In genomic region chr21:42081138-42081537, GRCh38 we compare ENCODE assay signal across 18 cellular contexts. TPM values are rescaled to one million over a fixed set of nuclear protein-coding genes. Genes with fewer than 3 reads are reported as not detected.
DNase-seq lines count a peak whose midpoint lies in the region; ATAC-seq and TF ChIP-seq lines count a peak whose summit lies in the region.
"Had no signal": no experiment of that assay in that cellular context is flagged by ENCODE, and none has a peak within 500 bp of the region (broad histone marks: within the 10 kb centered on the region; RNA-seq: fewer than 3 reads in every experiment).

No MANE protein-coding gene starts in this region.

- BruUV-seq in MCF 10A (replicated peaks; lab: Mats Ljungman, UMichigan): no TSS peak

- no peak overlapping the region for H3K4me3 Mint-ChIP-seq in MCF 10A (ENCODE audit: unreplicated experiment)
- H3K4me3 Mint-ChIP-seq: activated CD4-positive, alpha-beta T cell treated with anti-CD3 and anti-CD28 coated beads for 36 hours; CD4-positive, alpha-beta memory T cell; central memory CD8-positive, alpha-beta T cell; T-helper 2 cell treated with Interferon-gamma antibody and Interleukin-4, amounts not matched to agents 5 μg/mL and 100 μg/mL, for 36 hours had no signal

- H3K4me1 ChIP-seq in breast epithelium (peaks cover 0 to 3% of the 10 kb centered on the region in 2 donors), lower lobe of right lung (peaks cover 4% of the 10 kb centered on the region)

- 50 to 75% methylated on average over 8 of the region's 8 CpGs for WGBS in lower leg skin, 2 donors

- H3K4me3 ChIP-seq in breast epithelium (no peak overlapping the region), astrocyte of the cerebellum (ENCODE audit: low read depth, low read length) (no peak overlapping the region), lower lobe of right lung (no peak overlapping the region), lower leg skin (ENCODE audit: low read depth, poor library complexity, severe bottlenecking) (no peak overlapping the region)
- H3K4me3 ChIP-seq: GM12878 had no signal

- ATAC-seq in lower lobe of right lung (peak; percentile 43 to 53), HG02981 (IDR thresholded peaks at IDR 0.05; ENCODE audit: unreplicated experiment) (no peak), GM19397 (IDR thresholded peaks at IDR 0.05; ENCODE audit: unreplicated experiment) (no peak), HG03520 (IDR thresholded peaks at IDR 0.05; ENCODE audit: unreplicated experiment) (no peak)
- ATAC-seq: GM12878 had no signal

- intact Hi-C loops in breast epithelium (cut with DNase I; ENCODE audit: low total_unique reads): no loop called here
- intact Hi-C loops in MCF 10A (cut with micrococcal nuclease): no loop called here
- intact Hi-C loops in lower lobe of right lung (cut with DNase I): no loop called here
- intact Hi-C loops in lower leg skin (cut with DNase I; ENCODE audit: low total_unique reads): no loop called here

- H3K27ac Mint-ChIP-seq in MCF 10A (ENCODE audit: low read depth, unreplicated experiment): no peak overlapping the region
- H3K27ac Mint-ChIP-seq: activated CD4-positive, alpha-beta T cell treated with anti-CD3 and anti-CD28 coated beads for 36 hours; T-helper 2 cell treated with Interferon-gamma antibody and Interleukin-4, amounts not matched to agents 5 μg/mL and 100 μg/mL, for 36 hours had no signal

- H3K9me3 Mint-ChIP-seq in MCF 10A (ENCODE audit: unreplicated experiment): no peaks in the 10 kb centered on the region
- H3K9me3 Mint-ChIP-seq: CD4-positive, alpha-beta memory T cell; central memory CD8-positive, alpha-beta T cell; T-helper 2 cell treated with Interferon-gamma antibody and Interleukin-4, amounts not matched to agents 5 μg/mL and 100 μg/mL, for 36 hours had no signal

- peaks cover 24% of the 10 kb centered on the region for H3K27me3 Mint-ChIP-seq in MCF 10A (ENCODE audit: insufficient read depth, unreplicated experiment)
- H3K27me3 Mint-ChIP-seq: activated CD4-positive, alpha-beta T cell treated with anti-CD3 and anti-CD28 coated beads for 36 hours; CD4-positive, alpha-beta memory T cell had no signal

- peak overlapping the region; percentile 65 to 80 for H3K27ac ChIP-seq in breast epithelium
- H3K27ac ChIP-seq in lower lobe of right lung: peak overlapping the region; percentile 11

- DNase-seq in breast epithelium (ENCODE audit: low spot score in 2 of 2) (no peak), MCF 10A (ENCODE audit: unreplicated experiment) (no peak), astrocyte of the cerebellum (ENCODE audit: low read depth) (peak; percentile 48), lower lobe of right lung (no peak), lower leg skin (ENCODE audit: low spot score in 2 of 2) (no peak)
- DNase-seq: activated CD4-positive, alpha-beta T cell treated with anti-CD3 and anti-CD28 coated beads for 36 hours; activated CD8-positive, alpha-beta memory T cell treated with anti-CD3 and anti-CD28 coated beads, Interleukin-2, amount 50 U/mL, for 4 hours; activated naive CD4-positive, alpha-beta T cell treated with anti-CD3 and anti-CD28 coated beads, Interleukin-2, amount 50 U/mL, for 16 hours; CD4-positive, alpha-beta memory T cell; MM.1S had no signal

- H3K9me3 ChIP-seq in breast epithelium: no peaks in the 10 kb centered on the region
- no peaks in the 10 kb centered on the region for H3K9me3 ChIP-seq in lower lobe of right lung

- TF ChIP-seq POLR2A in breast epithelium (IDR thresholded peaks at IDR 0.05): no peak
- TF ChIP-seq POLR2A in lower leg skin (IDR thresholded peaks at IDR 0.05): no peak

- CTCF ChIA-PET in MCF 10A (lab: Yijun Ruan, JAX): interaction anchor here (1.3 to 2.5 kb wide), 2 partner anchors 26 to 37 kb away, joined by 3 to 11 read pairs; no protein-coding TSS in a partner anchor

- in situ Hi-C loops in astrocyte of the cerebellum (cut with HindIII; ENCODE audit: low sequenced_read_pairs): loop anchor here (25.0 kb wide), 1 partner anchor 144 kb away; no protein-coding TSS in a partner anchor

- no peaks in the 10 kb centered on the region for H3K27me3 ChIP-seq in breast epithelium
- H3K27me3 ChIP-seq in lower lobe of right lung (ENCODE audit: low read depth): no peaks in the 10 kb centered on the region

- H3K36me3 Mint-ChIP-seq in MCF 10A (ENCODE audit: insufficient read depth, unreplicated experiment): no peaks in the 10 kb centered on the region
- H3K36me3 Mint-ChIP-seq: CD4-positive, alpha-beta memory T cell had no signal

- no peaks in the 10 kb centered on the region for H3K4me1 Mint-ChIP-seq in MCF 10A (ENCODE audit: insufficient read depth, unreplicated experiment)
- H3K4me1 Mint-ChIP-seq: activated CD4-positive, alpha-beta T cell treated with anti-CD3 and anti-CD28 coated beads for 36 hours; CD4-positive, alpha-beta memory T cell had no signal

- TF ChIP-seq CTCF in breast epithelium (IDR thresholded peaks at IDR 0.05) (no peak), MCF 10A (IDR thresholded peaks at IDR 0.05; ENCODE audit: unreplicated experiment) (no peak), astrocyte of the cerebellum (IDR thresholded peaks at IDR 0.05; ENCODE audit: low read depth, low read length, missing control alignments) (no peak), lower lobe of right lung (IDR thresholded peaks at IDR 0.05) (no peak), lower leg skin (IDR thresholded peaks at IDR 0.05) (no peak)

- no peaks in the 10 kb centered on the region for H3K36me3 ChIP-seq in breast epithelium
- no peaks in the 10 kb centered on the region for H3K36me3 ChIP-seq in lower lobe of right lung

- POLR2A ChIA-PET in MCF 10A (lab: Yijun Ruan, JAX): interaction anchor here (0.7 kb wide), 1 partner anchor 13 kb away, joined by 3 read pairs; no protein-coding TSS in a partner anchor

RNA-seq across cellular contexts. Expression of gene UMODL1, which starts 10.0 kb away (rescaled TPM):
- total RNA-seq in breast epithelium: not detected
- not detected in 2 replicates for total RNA-seq in MCF 10A (2022)
- total RNA-seq in lower lobe of right lung: 0.50 TPM
- under 1 TPM in 1 of 4 donors, not detected in 3; 0.23 TPM for total RNA-seq in lower leg skin
- total RNA-seq: A172; activated CD4-positive, alpha-beta T cell treated with anti-CD3 and anti-CD28 coated beads for 36 hours; HT1080 had no signal

Comparison
In these comparisons a context has a peak if more than half of its experiments do, and no peak if none do; other contexts are left out.
1. ATAC-seq: peak in lower lobe of right lung (2 of 2); none in HG02981 (single experiment), GM19397 (single experiment) and HG03520 (single experiment).